In the genomic region with DNA sequence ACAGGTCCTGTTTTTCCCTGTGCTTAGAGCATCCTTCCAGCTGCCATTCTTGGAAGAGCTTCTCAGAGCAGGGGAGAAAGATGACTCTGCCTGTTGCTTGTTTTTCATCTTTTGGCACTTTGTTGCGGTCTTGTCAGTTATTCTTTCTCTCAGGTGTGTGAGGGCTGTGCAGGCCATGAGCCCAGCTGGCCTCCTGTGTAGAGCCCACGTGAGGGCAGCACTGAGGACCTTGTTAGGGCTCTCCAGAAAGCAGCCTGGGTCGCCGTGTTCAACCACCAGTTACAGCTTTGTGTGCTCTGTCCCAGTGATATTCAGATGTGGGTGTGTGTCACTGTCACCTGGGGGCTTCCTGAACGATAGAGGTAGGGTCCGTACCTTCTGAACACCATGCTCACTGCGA, we compare ENCODE assay signal across 16 cellular contexts. TPM values are rescaled to one million over a fixed set of nuclear protein-coding genes. Genes with fewer than 3 reads are reported as not detected.
A peak's percentile ranks its signal among the peaks of the same experiment; 100 is the strongest.
DNase-seq lines count a peak whose midpoint lies in the region; ATAC-seq, FAIRE-seq and TF ChIP-seq lines count a peak whose summit lies in the region.
"Had no signal": no experiment of that assay in that cellular context is flagged by ENCODE, and none has a peak within 500 bp of the region (broad histone marks: within the 10 kb centered on the region; RNA-seq: fewer than 3 reads in every experiment).

No MANE protein-coding gene starts in this region.

- no peak overlapping the region for H2AK5ac ChIP-seq in trophoblast cell (ENCODE audit: low read length)

- peak overlapping the region; percentile 4 for H3K23ac ChIP-seq in trophoblast cell (ENCODE audit: low read length)

- H3K27ac ChIP-seq in OCI-LY1 (ENCODE audit: low read depth, low read length, poor library complexity, severe bottlenecking) (no peak overlapping the region), trophoblast cell (ENCODE audit: low read depth, low read length) (no peak overlapping the region)
- H3K27ac ChIP-seq: ovary, SJSA1 had no signal

- no peak overlapping the region for H3K4me3 Mint-ChIP-seq in activated CD8-positive, alpha-beta T cell treated with anti-CD3 and anti-CD28 coated beads for 36 hours
- no peak overlapping the region for H3K4me3 Mint-ChIP-seq in activated CD8-positive, alpha-beta T cell treated with anti-CD3 and anti-CD28 coated beads, Interleukin-2, amount 10 ng/mL, durations not matched to agents 7 days and 5 days
- H3K4me3 Mint-ChIP-seq: activated naive CD8-positive, alpha-beta T cell; immature natural killer cell had no signal

- H3K9me2 ChIP-seq in OCI-LY1 (ENCODE audit: low read depth, low read length), result no peaks in the 10 kb centered on the region

- no peak for TF ChIP-seq CTCF in activated CD8-positive, alpha-beta T cell treated with anti-CD3 and anti-CD28 coated beads for 36 hours (IDR thresholded peaks at IDR 0.05)
- TF ChIP-seq CTCF in OCI-LY1 (IDR thresholded peaks at IDR 0.05; ENCODE audit: low read length) (peak; percentile 21; the same call in 1 of the 2 replicates), choroid plexus epithelial cell (conservative IDR thresholded peaks at IDR 0.05; ENCODE audit: low read depth, low read length) (peak; percentile 33)

- no peaks in the 10 kb centered on the region for H3K36me3 ChIP-seq in OCI-LY1 (ENCODE audit: insufficient read depth, low read length)
- H3K36me3 ChIP-seq in trophoblast cell (ENCODE audit: control insufficient read depth in 1 of 2, insufficient read depth in 2 of 2, low read length in 2 of 2), result peaks cover 67 to 79% of the 10 kb centered on the region in 2 experiments
- H3K36me3 ChIP-seq: ovary, SJSA1 had no signal

- no CpG with 5 or more reads among the region's 7 CpGs for WGBS in trophoblast cell (ENCODE audit: extremely low coverage, insufficient coverage, insufficient read length)

- no peak for DNase-seq in activated CD8-positive, alpha-beta T cell treated with anti-CD3 and anti-CD28 coated beads for 36 hours
- no peak for DNase-seq in activated CD8-positive, alpha-beta T cell treated with anti-CD3 and anti-CD28 coated beads, Interleukin-2, amount 10 ng/mL, durations not matched to agents 7 days and 5 days
- DNase-seq in choroid plexus epithelial cell (ENCODE audit: low read depth) (no peak), trophoblast cell (peak in 1 of 2 donors; percentile 45), GM12891 (ENCODE audit: insufficient read length, low spot score) (no peak), DMS53 (lab: John Stamatoyannopoulos, UW) (no peak)
- DNase-seq: activated CD8-positive, alpha-beta memory T cell treated with anti-CD3 and anti-CD28 coated beads, Interleukin-2, amount 50 U/mL, for 4 hours; immature natural killer cell; NCI-H187; NCI-H748 treated with DMSO at 0.1 percent for 48 hours; ovary had no signal

- CTCF ChIA-PET in activated CD8-positive, alpha-beta T cell treated with anti-CD3 and anti-CD28 coated beads for 36 hours (lab: Charles Lee), result interaction anchor here (0.8 to 1.1 kb wide), 2 partner anchors 44 to 147 kb away, joined by 3 read pairs; no protein-coding TSS in a partner anchor
- CTCF ChIA-PET in activated CD8-positive, alpha-beta T cell treated with anti-CD3 and anti-CD28 coated beads, Interleukin-2, amount 10 ng/mL, durations not matched to agents 7 days and 5 days (lab: Charles Lee), result no interaction called here

- H3K4me2 ChIP-seq in OCI-LY1 (ENCODE audit: low read length) (no peak overlapping the region), trophoblast cell (ENCODE audit: low read length) (no peak overlapping the region)

- H3K9me3 ChIP-seq in OCI-LY1 (ENCODE audit: low read length), result no peaks in the 10 kb centered on the region
- no peaks in the 10 kb centered on the region for H3K9me3 ChIP-seq in trophoblast cell (ENCODE audit: insufficient read depth, low read depth, low read length)
- H3K9me3 ChIP-seq: ovary, SJSA1 had no signal

- peaks cover 32% of the 10 kb centered on the region for H3K4me1 Mint-ChIP-seq in activated CD8-positive, alpha-beta T cell treated with anti-CD3 and anti-CD28 coated beads for 36 hours (ENCODE audit: low read depth)
- H3K4me1 Mint-ChIP-seq in activated CD8-positive, alpha-beta T cell treated with anti-CD3 and anti-CD28 coated beads, Interleukin-2, amount 10 ng/mL, durations not matched to agents 7 days and 5 days (ENCODE audit: low read depth), result peaks cover 41% of the 10 kb centered on the region

- POLR2A ChIA-PET in activated CD8-positive, alpha-beta T cell treated with anti-CD3 and anti-CD28 coated beads for 36 hours (lab: Charles Lee), result no interaction called here
- POLR2A ChIA-PET in activated CD8-positive, alpha-beta T cell treated with anti-CD3 and anti-CD28 coated beads, Interleukin-2, amount 10 ng/mL, durations not matched to agents 7 days and 5 days (lab: Charles Lee), result interaction anchor here (0.6 kb wide), 1 partner anchor 206 kb away, joined by 3 read pairs; no protein-coding TSS in a partner anchor

- no peak overlapping the region for H2BK12ac ChIP-seq in trophoblast cell (ENCODE audit: low read length)

- H4K8ac ChIP-seq in trophoblast cell (ENCODE audit: low read depth, low read length), result no peak overlapping the region

- no peaks in the 10 kb centered on the region for H3F3A ChIP-seq in OCI-LY1 (ENCODE audit: insufficient read depth, low read length)

- ATAC-seq in activated CD8-positive, alpha-beta T cell treated with anti-CD3 and anti-CD28 coated beads for 36 hours, result no peak
- no peak for ATAC-seq in activated CD8-positive, alpha-beta T cell treated with anti-CD3 and anti-CD28 coated beads, Interleukin-2, amount 10 ng/mL, durations not matched to agents 7 days and 5 days
- no peak for ATAC-seq in HG03280 (IDR thresholded peaks at IDR 0.05; ENCODE audit: unreplicated experiment)

- H4K91ac ChIP-seq in trophoblast cell (ENCODE audit: low read depth, low read length), result no peak overlapping the region

- H3K9me3 Mint-ChIP-seq in activated CD8-positive, alpha-beta T cell treated with anti-CD3 and anti-CD28 coated beads for 36 hours, result no peaks in the 10 kb centered on the region
- no peaks in the 10 kb centered on the region for H3K9me3 Mint-ChIP-seq in activated CD8-positive, alpha-beta T cell treated with anti-CD3 and anti-CD28 coated beads, Interleukin-2, amount 10 ng/mL, durations not matched to agents 7 days and 5 days (ENCODE audit: insufficient read depth)
- H3K9me3 Mint-ChIP-seq: immature natural killer cell had no signal

- H2AFZ ChIP-seq in OCI-LY1 (ENCODE audit: low read length) (no peak overlapping the region), trophoblast cell (ENCODE audit: insufficient read depth, low read length, poor library complexity) (no peak overlapping the region)

- no peaks in the 10 kb centered on the region for H3K27me3 ChIP-seq in OCI-LY1 (ENCODE audit: insufficient read depth, low read length)
- no peaks in the 10 kb centered on the region for H3K27me3 ChIP-seq in trophoblast cell (ENCODE audit: insufficient read depth, low read length)
- H3K27me3 ChIP-seq: ovary, SJSA1 had no signal

- no peak overlapping the region for H2BK120ac ChIP-seq in trophoblast cell (ENCODE audit: insufficient read depth, low read length, poor library complexity)

- no peaks in the 10 kb centered on the region for H4K20me1 ChIP-seq in OCI-LY1 (ENCODE audit: insufficient read depth, low read length)

- H4K12ac ChIP-seq in trophoblast cell (ENCODE audit: low read depth, low read length), result no peak overlapping the region

- H3K4me3 ChIP-seq in OCI-LY1 (ENCODE audit: low read depth, low read length, poor library complexity, severe bottlenecking) (no peak overlapping the region), choroid plexus epithelial cell (ENCODE audit: low read depth, low read length) (no peak overlapping the region), trophoblast cell (ENCODE audit: low read depth, low read length) (no peak overlapping the region)
- H3K4me3 ChIP-seq: ovary, SJSA1 had no signal

- no peak overlapping the region for H3K4ac ChIP-seq in trophoblast cell (ENCODE audit: low read depth, low read length)

- H3K4me1 ChIP-seq in OCI-LY1 (ENCODE audit: insufficient read depth, low read length, severe bottlenecking), result no peaks in the 10 kb centered on the region
- no peaks in the 10 kb centered on the region for H3K4me1 ChIP-seq in trophoblast cell (ENCODE audit: control insufficient read depth in 1 of 2, insufficient read depth in 2 of 2, low read length in 2 of 2)
- H3K4me1 ChIP-seq: SJSA1 had no signal

- H3K27ac Mint-ChIP-seq in activated CD8-positive, alpha-beta T cell treated with anti-CD3 and anti-CD28 coated beads for 36 hours, result peak overlapping the region; percentile 18
- H3K27ac Mint-ChIP-seq in activated CD8-positive, alpha-beta T cell treated with anti-CD3 and anti-CD28 coated beads, Interleukin-2, amount 10 ng/mL, durations not matched to agents 7 days and 5 days, result no peak overlapping the region
- H3K27ac Mint-ChIP-seq: activated naive CD8-positive, alpha-beta T cell had no signal

- no peaks in the 10 kb centered on the region for H3K27me3 Mint-ChIP-seq in activated CD8-positive, alpha-beta T cell treated with anti-CD3 and anti-CD28 coated beads for 36 hours
- no peaks in the 10 kb centered on the region for H3K27me3 Mint-ChIP-seq in activated CD8-positive, alpha-beta T cell treated with anti-CD3 and anti-CD28 coated beads, Interleukin-2, amount 10 ng/mL, durations not matched to agents 7 days and 5 days (ENCODE audit: low read depth)
- H3K27me3 Mint-ChIP-seq: activated naive CD8-positive, alpha-beta T cell had no signal

- no peak overlapping the region for H3K18ac ChIP-seq in trophoblast cell (ENCODE audit: low read length)

- no peak for FAIRE-seq in GM12891 (lab: Jason Lieb, UNC)
- FAIRE-seq: A204.1 had no signal

- H3K79me2 ChIP-seq in OCI-LY1 (ENCODE audit: insufficient read depth, low read length) (no peaks in the 10 kb centered on the region), trophoblast cell (ENCODE audit: control insufficient read depth, insufficient read depth, low read length, poor library complexity) (no peaks in the 10 kb centered on the region)

- H3K36me3 Mint-ChIP-seq in activated CD8-positive, alpha-beta T cell treated with anti-CD3 and anti-CD28 coated beads for 36 hours (ENCODE audit: low read depth), result peaks cover 53% of the 10 kb centered on the region
- peaks cover 74% of the 10 kb centered on the region for H3K36me3 Mint-ChIP-seq in activated CD8-positive, alpha-beta T cell treated with anti-CD3 and anti-CD28 coated beads, Interleukin-2, amount 10 ng/mL, durations not matched to agents 7 days and 5 days (ENCODE audit: low read depth)

- H2BK5ac ChIP-seq in trophoblast cell (ENCODE audit: low read depth, low read length, poor library complexity), result no peak overlapping the region

- intact Hi-C loops in activated CD8-positive, alpha-beta T cell treated with anti-CD3 and anti-CD28 coated beads for 36 hours (cut with micrococcal nuclease), result no loop called here

- H3K9ac ChIP-seq in OCI-LY1 (ENCODE audit: low read length) (no peak overlapping the region), trophoblast cell (ENCODE audit: low read length) (no peak overlapping the region)

- no peak for TF ChIP-seq POLR2A in GM12891 (IDR thresholded peaks at IDR 0.05; ENCODE audit: low read depth, low read length)

- H3K14ac ChIP-seq in trophoblast cell (ENCODE audit: low read length), result no peak overlapping the region

- H3K79me1 ChIP-seq in trophoblast cell (ENCODE audit: low read length), result no peaks in the 10 kb centered on the region

RNA-seq across cellular contexts. Expression of a gene that starts 52.8 kb away (rescaled TPM):
- 10 to 100 TPM; 76.8 to 77.3 TPM for total RNA-seq in activated CD8-positive, alpha-beta T cell treated with anti-CD3 and anti-CD28 coated beads for 36 hours
- 10 to 100 TPM; 47.6 to 52.3 TPM for total RNA-seq in activated CD8-positive, alpha-beta T cell treated with anti-CD3 and anti-CD28 coated beads, Interleukin-2, amount 10 ng/mL, durations not matched to agents 7 days and 5 days
- 30.9 and 32.6 TPM in 2 replicates for polyA plus RNA-seq in trophoblast cell (2013)
- 41.1 TPM for polyA plus RNA-seq in GM12891 (2012; ENCODE audit: low read depth, missing spikeins)

RNA-seq across cellular contexts. Expression of a gene that starts 53.0 kb away (rescaled TPM):
- 1 to 10 TPM; 2.8 to 3.0 TPM for total RNA-seq in activated CD8-positive, alpha-beta T cell treated with anti-CD3 and anti-CD28 coated beads for 36 hours
- total RNA-seq in activated CD8-positive, alpha-beta T cell treated with anti-CD3 and anti-CD28 coated beads, Interleukin-2, amount 10 ng/mL, durations not matched to agents 7 days and 5 days, result 1 to 10 TPM; 2.2 to 2.6 TPM
- 1.5 and 1.6 TPM in 2 replicates for polyA plus RNA-seq in trophoblast cell (2013)
- polyA plus RNA-seq in GM12891 (2012; ENCODE audit: low read depth, missing spikeins), result 1.5 TPM
